Comparison of ENCODE assay signal across 8 cellular contexts in the genomic region with DNA sequence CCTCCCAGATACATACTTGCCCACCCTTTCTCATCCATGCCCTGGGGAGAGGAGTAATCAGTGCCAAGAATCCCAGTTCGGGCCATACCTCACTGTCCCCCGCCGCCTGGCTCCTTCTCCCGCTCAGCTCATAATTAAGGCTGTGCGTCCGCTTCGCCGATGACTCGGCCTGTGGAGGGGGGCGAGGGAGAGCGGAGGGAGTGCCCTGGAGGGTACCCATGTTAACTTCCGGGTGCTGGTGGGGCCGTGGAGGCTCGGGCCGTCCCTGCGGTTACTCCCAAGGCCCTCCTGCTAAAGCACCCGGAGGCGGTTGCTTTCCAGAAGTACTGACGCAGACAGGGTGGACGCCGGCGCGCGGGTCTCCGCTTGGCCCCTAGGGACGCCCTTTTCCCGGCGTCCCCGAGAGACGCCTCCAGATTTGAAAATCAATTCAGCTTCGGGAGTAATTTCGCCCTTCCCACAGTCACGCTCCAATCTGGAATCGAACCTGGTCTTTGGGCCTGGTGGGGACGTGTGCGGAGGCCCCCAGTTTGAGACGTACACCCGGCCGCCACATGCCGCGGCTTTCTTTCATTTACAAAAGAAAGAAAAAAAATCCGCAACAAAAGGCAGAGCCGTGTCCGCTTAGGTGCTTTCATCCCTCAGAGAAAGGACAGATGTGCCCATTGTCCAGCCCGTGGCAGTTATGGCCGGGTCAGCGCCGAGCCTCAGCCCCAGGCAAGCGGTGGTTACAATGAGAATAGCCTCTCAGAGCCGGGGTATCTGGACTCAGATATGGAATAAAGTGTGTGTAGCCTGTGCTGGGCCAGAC. TPM values are rescaled to one million over a fixed set of nuclear protein-coding genes. Genes with fewer than 3 reads are reported as not detected.
DNase-seq lines count a peak whose midpoint lies in the region; ATAC-seq, FAIRE-seq and TF ChIP-seq lines count a peak whose summit lies in the region.

No MANE protein-coding gene starts in this region.

- TF ChIP-seq CTCF in A673 (conservative IDR thresholded peaks at IDR 0.05; ENCODE audit: low read depth, low read length) = no peak

- intact Hi-C loops in A673 (cut with micrococcal nuclease; ENCODE audit: unreplicated experiment) = no loop called here

- no peaks in the 10 kb centered on the region for H3K9me3 Mint-ChIP-seq in central memory CD8-positive, alpha-beta T cell

- peaks cover 98% of the 10 kb centered on the region for H3K27me3 ChIP-seq in A673 (replicated peaks; ENCODE audit: insufficient read depth, low read depth, low read length, poor library complexity)

- no peak for TF ChIP-seq POLR2A in GM12892 (IDR thresholded peaks at IDR 0.05; ENCODE audit: low read depth, low read length)

- DNase-seq in A673 (ENCODE audit: low spot score) (no peak), HuH-7 (ENCODE audit: low spot score) (peak; percentile 49), cerebellum (ENCODE audit: low spot score) (no peak), GM12892 (ENCODE audit: insufficient read length) (no peak), NCI-H524 treated with DMSO at 0.1 percent for 48 hours (lab: John Stamatoyannopoulos, UW) (no peak)
- no peak for DNase-seq in central memory CD8-positive, alpha-beta T cell (ENCODE audit: low spot score in 2 of 2)
- no peak for DNase-seq in activated CD8-positive, alpha-beta memory T cell treated with anti-CD3 and anti-CD28 coated beads, Interleukin-2, amount 50 U/mL, for 4 hours

- no peak overlapping the region for H3K27ac Mint-ChIP-seq in central memory CD8-positive, alpha-beta T cell (ENCODE audit: low read depth)

- H3K4me1 Mint-ChIP-seq in central memory CD8-positive, alpha-beta T cell = peaks cover 25% of the 10 kb centered on the region

- H3K4me1 ChIP-seq in A673 (ENCODE audit: insufficient read depth, low read length, poor library complexity, severe bottlenecking) (peaks cover 4% of the 10 kb centered on the region), mesodermal cell (ENCODE audit: control insufficient read depth, insufficient read depth, low read length, poor library complexity, severe bottlenecking) (peaks cover 8% of the 10 kb centered on the region)

- H3K9me3 ChIP-seq in A673 (ENCODE audit: low read depth, low read length, poor library complexity, severe bottlenecking) (no peaks in the 10 kb centered on the region), mesodermal cell (ENCODE audit: control insufficient read depth, low read length) (no peaks in the 10 kb centered on the region)

- CTCF ChIA-PET in A673 (lab: Charles Lee) = no interaction called here

- peak overlapping the region; percentile 71 for H3K4me3 Mint-ChIP-seq in central memory CD8-positive, alpha-beta T cell

- ATAC-seq in central memory CD8-positive, alpha-beta T cell (replicated peaks; ENCODE audit: extremely low read depth, poor library complexity, severe bottlenecking) = no peak

- peak overlapping the region; percentile 45 for H3K4me3 ChIP-seq in A673 (ENCODE audit: low read depth, low read length, poor library complexity, severe bottlenecking)
- peak overlapping the region; percentile 50 for H3K4me3 ChIP-seq in mesodermal cell (ENCODE audit: extremely low read depth, insufficient read depth, low read length, poor library complexity, severe bottlenecking)

- no peak for FAIRE-seq in GM12892 (lab: Jason Lieb, UNC)

- H3K27me3 Mint-ChIP-seq in central memory CD8-positive, alpha-beta T cell = peaks cover 92% of the 10 kb centered on the region

- no peaks in the 10 kb centered on the region for H3K36me3 ChIP-seq in A673 (ENCODE audit: insufficient read depth, low read length, poor library complexity, severe bottlenecking)
- H3K36me3 ChIP-seq in mesodermal cell (ENCODE audit: control insufficient read depth, insufficient read depth, low read length) = no peaks in the 10 kb centered on the region

- no TSS peak for BruUV-seq in A673 (replicated peaks; lab: Mats Ljungman, UMichigan)

- H3K27ac ChIP-seq in A673 (ENCODE audit: low read depth, low read length, poor library complexity, severe bottlenecking) (no peak overlapping the region), mesodermal cell (ENCODE audit: low read depth, low read length, severe bottlenecking) (no peak overlapping the region)

- 7 to 10% methylated on average over 34 to 44 of the region's 50 CpGs for WGBS in mesodermal cell (ENCODE audit: insufficient coverage in 2 of 2), 2 experiments

- POLR2A ChIA-PET in A673 (lab: Charles Lee; ENCODE audit: low non-redundant PET) = no interaction called here

- H3K36me3 Mint-ChIP-seq in central memory CD8-positive, alpha-beta T cell (ENCODE audit: insufficient read depth) = peaks cover 7% of the 10 kb centered on the region

RNA-seq across cellular contexts. Expression of a gene that starts 1.0 kb away (rescaled TPM):
- total RNA-seq in A673 (2021) = not detected in 2 replicates
- 1.8 TPM for polyA plus RNA-seq in mesodermal cell (2013, experiment 1 of 2)
- polyA plus RNA-seq in mesodermal cell (2013, experiment 2 of 2) = 0.61 TPM
- 1.5 TPM for total RNA-seq in cerebellum
- polyA plus RNA-seq in GM12892 (2012; ENCODE audit: missing spikeins) = not detected
